ENCODE assay signal across 8 cellular contexts in the genomic region with DNA sequence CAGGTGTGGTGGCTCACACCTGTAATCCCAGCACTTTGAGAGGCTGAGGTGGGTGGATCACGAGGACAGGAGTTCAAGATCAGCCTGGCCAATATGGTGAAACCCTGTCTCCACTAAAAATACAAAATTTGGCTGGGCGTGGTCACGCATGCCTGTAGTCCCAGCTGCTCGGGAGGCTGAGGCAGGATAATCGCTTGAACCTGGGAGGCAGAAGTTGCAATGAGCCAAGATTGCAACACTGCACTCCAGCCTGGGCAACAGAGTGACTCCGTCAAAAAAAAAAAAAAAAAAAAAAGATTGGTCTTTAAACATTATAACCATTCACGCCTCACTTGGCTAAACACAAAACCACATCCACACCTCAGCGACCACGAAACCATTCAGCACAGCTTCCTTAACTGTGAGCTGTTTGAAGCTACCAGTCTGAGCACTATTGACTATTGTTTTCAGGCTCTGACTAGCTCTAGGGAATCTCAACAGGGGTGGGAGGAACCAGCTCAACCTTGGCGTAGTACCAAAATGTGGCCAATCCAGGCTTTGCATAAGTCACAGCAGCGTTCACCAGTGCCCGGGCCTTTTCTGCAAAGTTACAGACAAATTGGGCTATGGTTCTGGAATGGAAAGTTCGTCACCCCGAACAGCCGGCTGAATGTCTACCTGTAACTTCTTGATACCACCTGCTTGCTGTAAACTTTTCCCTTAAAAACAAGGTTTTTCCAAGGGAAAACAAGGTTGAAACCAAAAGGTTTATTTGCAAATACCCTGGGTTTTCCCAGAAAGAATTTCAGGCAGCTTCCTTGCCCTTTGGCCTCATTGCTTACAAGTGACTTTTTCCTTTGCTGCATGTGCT.
A peak's percentile ranks its signal among the peaks of the same experiment; 100 is the strongest.
DNase-seq lines count a peak whose midpoint lies in the region; ATAC-seq and TF ChIP-seq lines count a peak whose summit lies in the region.

No MANE protein-coding gene starts in this region.

- peak; percentile 5 for DNase-seq in G401 (ENCODE audit: low spot score)
- peak; percentile 44 to 62 for DNase-seq in NOMO-1 (lab: John Stamatoyannopoulos, UW; ENCODE audit: unreplicated experiment in 2 of 2)
- peak; percentile 10 to 92 (median 76) for DNase-seq in dorsolateral prefrontal cortex
- peak; percentile 82 for DNase-seq in myocyte (ENCODE audit: low read depth)
- DNase-seq in NCI-H2171 (lab: John Stamatoyannopoulos, UW), result no peak
- no peak for DNase-seq in erythroblast (lab: John Stamatoyannopoulos, UW)

- no peaks in the 10 kb centered on the region for H3K27me3 ChIP-seq in dorsolateral prefrontal cortex

- intact Hi-C loops in dorsolateral prefrontal cortex (cut with DNase I), result loop anchor here in 1 of 2 donors (2.0 to 5.0 kb wide), 2 partner anchors 51 to 73 kb away; partner anchors contain the start of gene DHX15

- ATAC-seq in GM19467 (IDR thresholded peaks at IDR 0.05; ENCODE audit: unreplicated experiment), result peak; percentile 97
- peak; percentile 97 for ATAC-seq in HG03432 (IDR thresholded peaks at IDR 0.05; ENCODE audit: unreplicated experiment)

- TF ChIP-seq CTCF in dorsolateral prefrontal cortex (IDR thresholded peaks at IDR 0.05 in 54 of 56, conservative IDR thresholded peaks at IDR 0.05 in 2 of 56; ENCODE audit: low read depth in 1 of 56, partially characterized antibody in 56 of 56), result peak in 2 of 56 donors; percentile 22 to 30

- in situ Hi-C loops in G401 (cut with HindIII; ENCODE audit: low sequenced_read_pairs), result no loop called here

- H3K4me3 ChIP-seq in dorsolateral prefrontal cortex, result peak overlapping the region in 6 of 59 donors; percentile 7 to 40 (median 11)

- H3K27ac ChIP-seq in dorsolateral prefrontal cortex, result peak overlapping the region in 58 of 59 donors; percentile 44 to 97 (median 90)

- TF ChIP-seq POLR2A in erythroblast (IDR thresholded peaks at IDR 0.05; ENCODE audit: low read length), result no peak

Comparison
In these comparisons a context has a peak if more than half of its experiments do, and no peak if none do; other contexts are left out.
1. DNase-seq: peak in G401 (single experiment), NOMO-1 (2 of 2), dorsolateral prefrontal cortex (10 of 10) and myocyte (single experiment); none in NCI-H2171 (single experiment) and erythroblast (0 of 2).